In the genomic region with DNA sequence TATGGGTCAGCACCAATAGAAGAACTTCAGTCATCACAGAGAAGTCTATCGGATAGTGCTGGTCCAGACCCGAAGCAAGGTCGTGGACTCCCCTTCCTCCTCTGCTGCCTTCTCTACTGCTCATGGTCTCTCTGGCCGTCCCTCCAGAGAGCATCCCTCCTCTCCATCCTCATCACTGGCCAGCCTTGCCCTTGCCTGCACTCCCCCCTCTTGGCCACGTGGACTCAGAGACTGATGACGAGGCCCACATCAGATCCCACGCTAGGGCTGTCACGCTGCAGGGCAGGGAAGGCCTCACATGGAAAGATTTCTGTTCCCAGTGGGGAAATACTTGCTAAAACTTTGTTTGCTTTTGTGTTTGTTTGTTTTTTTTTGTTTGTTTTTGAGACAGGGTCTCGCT, we compare ENCODE assay signal across 26 cellular contexts. TPM values are rescaled to one million over a fixed set of nuclear protein-coding genes. Genes with fewer than 3 reads are reported as not detected.
DNase-seq lines count a peak whose midpoint lies in the region; ATAC-seq, FAIRE-seq and TF ChIP-seq lines count a peak whose summit lies in the region.
"Had no signal": no experiment of that assay in that cellular context is flagged by ENCODE, and none has a peak within 500 bp of the region (broad histone marks: within the 10 kb centered on the region; RNA-seq: fewer than 3 reads in every experiment).

No MANE protein-coding gene starts in this region.

- H3K4me1 Mint-ChIP-seq in Caco-2 (ENCODE audit: low read depth, unreplicated experiment), result peaks cover 30% of the 10 kb centered on the region
- peaks cover 83% of the 10 kb centered on the region for H3K4me1 Mint-ChIP-seq in neural crest cell
- no peaks in the 10 kb centered on the region for H3K4me1 Mint-ChIP-seq in activated CD4-positive, alpha-beta T cell treated with anti-CD3 and anti-CD28 coated beads, Interleukin-2, amount 10 ng/mL, durations not matched to agents 24 days and 14 days

- CTCF ChIA-PET in Caco-2 (lab: Charles Lee), result no interaction called here
- CTCF ChIA-PET in K562 (lab: Yijun Ruan, JAX; ENCODE audit: low intra/inter-chr PET ratio), result no interaction called here

- H3K27me3 Mint-ChIP-seq in Caco-2 (ENCODE audit: insufficient read depth, unreplicated experiment) (no peaks in the 10 kb centered on the region), neural crest cell (ENCODE audit: low read depth) (no peaks in the 10 kb centered on the region)
- peaks cover 11% of the 10 kb centered on the region for H3K27me3 Mint-ChIP-seq in activated CD4-positive, alpha-beta T cell treated with anti-CD3 and anti-CD28 coated beads, Interleukin-2, amount 10 ng/mL, durations not matched to agents 24 days and 14 days

- H3K27me3 ChIP-seq in Caco-2 (replicated peaks; ENCODE audit: control insufficient read depth, insufficient read depth, low read length) (no peaks in the 10 kb centered on the region), K562 (ENCODE audit: control insufficient read depth in 2 of 2, insufficient read depth in 2 of 2, low read length in 2 of 2) (peaks cover 25 to 42% of the 10 kb centered on the region in 2 experiments; a peak in 4 of 5 replicates)
- H3K27me3 ChIP-seq: SJCRH30 had no signal

- in situ Hi-C loops in K562 (cut with MboI), result no loop called here

- H3K4me3 ChIP-seq in Caco-2 (ENCODE audit: low read depth, low read length) (no peak overlapping the region), K562 (no peak overlapping the region)
- H3K4me3 ChIP-seq: GM23338, SJCRH30 had no signal

- no peak for TF ChIP-seq RAD21 in K562 (CRISPR knock-in tag; conservative IDR thresholded peaks at IDR 0.05 in 1 of 2, IDR thresholded peaks at IDR 0.05 in 1 of 2)

- POLR2A ChIA-PET in Caco-2 (lab: Charles Lee), result no interaction called here
- POLR2A ChIA-PET in K562 (lab: Yijun Ruan, JAX), result interaction anchor here (0.6 to 1.1 kb wide), 2 partner anchors 10 to 38 kb away, joined by 3 to 6 read pairs; a partner anchor contains a TSS

- BruUV-seq in Caco-2 (replicated peaks; lab: Mats Ljungman, UMichigan), result no TSS peak
- BruUV-seq in K562 (replicated peaks; lab: Mats Ljungman, UMichigan), result no TSS peak

- no peaks in the 10 kb centered on the region for H3K79me2 ChIP-seq in K562 (ENCODE audit: control insufficient read depth, insufficient read depth, low read length)

- H3K27ac ChIP-seq in K562 (ENCODE audit: extremely low read depth, low read depth, low read length), result no peak overlapping the region
- H3K27ac ChIP-seq: SJCRH30 had no signal

- peaks cover 4% of the 10 kb centered on the region; the same call in 1 of the 2 replicates for H4K20me1 ChIP-seq in K562 (replicated peaks; ENCODE audit: control insufficient read depth, insufficient read depth, low read length)

- H3K9me3 Mint-ChIP-seq in Caco-2 (ENCODE audit: unreplicated experiment) (no peaks in the 10 kb centered on the region), neural crest cell (no peaks in the 10 kb centered on the region)
- H3K9me3 Mint-ChIP-seq in activated CD4-positive, alpha-beta T cell treated with anti-CD3 and anti-CD28 coated beads, Interleukin-2, amount 10 ng/mL, durations not matched to agents 24 days and 14 days, result no peaks in the 10 kb centered on the region
- H3K9me3 Mint-ChIP-seq: GM23338 had no signal

- intact Hi-C loops in Caco-2 (cut with micrococcal nuclease; ENCODE audit: unreplicated experiment) (no loop called here), K562 (cut with micrococcal nuclease) (no loop called here)
- intact Hi-C loops in activated CD4-positive, alpha-beta T cell treated with anti-CD3 and anti-CD28 coated beads, Interleukin-2, amount 10 ng/mL, durations not matched to agents 24 days and 14 days (cut with micrococcal nuclease), result no loop called here

- TF ChIP-seq CTCF in Caco-2 (IDR thresholded peaks at IDR 0.05; ENCODE audit: insufficient read depth in 1 of 2, low read depth in 1 of 2, low read length in 1 of 2, severe bottlenecking in 1 of 2, unreplicated experiment in 1 of 2) (no peak), K562 (IDR thresholded peaks at IDR 0.05 in 2 of 3, conservative IDR thresholded peaks at IDR 0.05 in 1 of 3; ENCODE audit: insufficient read depth in 2 of 3, low read depth in 1 of 3, low read length in 3 of 3) (no peak), neural crest cell (conservative IDR thresholded peaks at IDR 0.05) (no peak)

- WGBS in K562 (ENCODE audit: insufficient coverage, low coverage, missing lambda C conversion rate), result 8% methylated on average over 9 of the region's 9 CpGs

- no peak for TF ChIP-seq POLR2A in K562 (conservative IDR thresholded peaks at IDR 0.05)

- H3K9ac ChIP-seq in K562 (ENCODE audit: insufficient read depth in 1 of 2, low read depth in 2 of 2, low read length in 2 of 2), result no peak overlapping the region

- no peak for FAIRE-seq in K562 (lab: Jason Lieb, UNC)
- FAIRE-seq: D721Med, GM18507 had no signal

- no peaks in the 10 kb centered on the region; the same call in 1 of the 2 replicates for H3K36me3 ChIP-seq in Caco-2 (ENCODE audit: control insufficient read depth, insufficient read depth, low read length)
- H3K36me3 ChIP-seq in K562 (ENCODE audit: control insufficient read depth, insufficient read depth, low read length), result no peaks in the 10 kb centered on the region
- H3K36me3 ChIP-seq: SJCRH30 had no signal

- DNase-seq in Caco-2 (no peak), K562 (ENCODE audit: extremely low read depth in 1 of 4, low spot score in 3 of 4) (no peak), iPS-NIHi11 (ENCODE audit: low spot score) (peak; percentile 48), neural crest cell (ENCODE audit: low read depth, low spot score) (no peak), COLO668 (lab: John Stamatoyannopoulos, UW; ENCODE audit: unreplicated experiment) (no peak)
- DNase-seq in activated CD4-positive, alpha-beta T cell treated with anti-CD3 and anti-CD28 coated beads, Interleukin-2, amount 10 ng/mL, durations not matched to agents 24 days and 14 days, result no peak
- DNase-seq: KG1; MM.1S; NCI-H2029; NCI-H446 treated with DMSO at 0.1 percent for 48 hours; NCI-H526; NCI-H82; NK-92 treated with Interleukin-12 subunit alpha and Interleukin-12 subunit beta, amount 100 ng/mL, for 24 hours; PC-3; SJCRH30 had no signal

- H3K9me3 ChIP-seq in Caco-2, result no peaks in the 10 kb centered on the region
- H3K9me3 ChIP-seq in K562 (replicated peaks; ENCODE audit: control insufficient read depth, insufficient read depth, low read depth, low read length), result no peaks in the 10 kb centered on the region
- H3K9me3 ChIP-seq: SJCRH30 had no signal

- no peaks in the 10 kb centered on the region for H3K9me1 ChIP-seq in K562 (ENCODE audit: control insufficient read depth, insufficient read depth, low read length)

- H3K36me3 Mint-ChIP-seq in Caco-2 (ENCODE audit: insufficient read depth, unreplicated experiment) (peaks cover 23% of the 10 kb centered on the region), neural crest cell (ENCODE audit: low read depth) (peaks cover 4% of the 10 kb centered on the region)
- no peaks in the 10 kb centered on the region for H3K36me3 Mint-ChIP-seq in activated CD4-positive, alpha-beta T cell treated with anti-CD3 and anti-CD28 coated beads, Interleukin-2, amount 10 ng/mL, durations not matched to agents 24 days and 14 days (ENCODE audit: low read depth)

- no peak for TF ChIP-seq EP300 in K562 (IDR thresholded peaks at IDR 0.05; ENCODE audit: low read length)

- H3K4me1 ChIP-seq in Caco-2 (peaks cover 24% of the 10 kb centered on the region; the same call in 1 of the 2 replicates), K562 (replicated peaks in 1 of 2; ENCODE audit: control insufficient read depth in 2 of 2, insufficient read depth in 2 of 2, low read length in 2 of 2) (peaks cover 5 to 7% of the 10 kb centered on the region in 2 experiments; a peak in 4 of 5 replicates)

- ATAC-seq in K562 (peak; percentile 31; the same call in 1 of the 3 replicates), HG03378 (IDR thresholded peaks at IDR 0.05; ENCODE audit: unreplicated experiment) (no peak), HG03196 (IDR thresholded peaks at IDR 0.05; ENCODE audit: unreplicated experiment) (no peak)
- ATAC-seq: GM23338, HCT116, PC-3 had no signal

- H2AFZ ChIP-seq in K562 (ENCODE audit: low read depth, low read length), result no peak overlapping the region
- H2AFZ ChIP-seq: GM23338 had no signal

- H3K4me2 ChIP-seq in K562 (ENCODE audit: insufficient read depth, low read length), result no peak overlapping the region
- H3K4me2 ChIP-seq: GM23338 had no signal

- H3K27ac Mint-ChIP-seq in Caco-2 (ENCODE audit: unreplicated experiment) (peak overlapping the region; percentile 0), neural crest cell (ENCODE audit: unreplicated experiment) (no peak overlapping the region)
- H3K27ac Mint-ChIP-seq in activated CD4-positive, alpha-beta T cell treated with anti-CD3 and anti-CD28 coated beads, Interleukin-2, amount 10 ng/mL, durations not matched to agents 24 days and 14 days, result no peak overlapping the region
- H3K27ac Mint-ChIP-seq: GM23338 had no signal

- no peak overlapping the region for H3K4me3 Mint-ChIP-seq in Caco-2 (ENCODE audit: unreplicated experiment)
- peak overlapping the region; percentile 21 for H3K4me3 Mint-ChIP-seq in neural crest cell
- no peak overlapping the region for H3K4me3 Mint-ChIP-seq in activated CD4-positive, alpha-beta T cell treated with anti-CD3 and anti-CD28 coated beads, Interleukin-2, amount 10 ng/mL, durations not matched to agents 24 days and 14 days
- H3K4me3 Mint-ChIP-seq: GM23338 had no signal

RNA-seq across cellular contexts. Expression of a gene that starts 35.3 kb away (rescaled TPM):
- total RNA-seq in Caco-2 (2022) (43.5 and 51.2 TPM in 2 replicates), K562 (2014; rRNA removed) (not detected in 2 replicates), K562 (2014; rRNA removed; fragmentation: Illumina TruSeq; extraction: Trizol) (not detected in 2 replicates), K562 (2015; rRNA removed; fragmentation: Illumina TruSeq; extraction: Trizol) (not detected in 2 replicates), K562 (2021) (0.07 TPM in 1 of 2 replicates, not detected in the other), neural crest cell (298 and 300 TPM in 2 replicates)
- not detected in 2 replicates for total RNA-seq in K562 (2011; cell fraction: chromatin; rRNA removed; ENCODE audit: low replicate concordance)
- total RNA-seq in K562 (2011; cell fraction: nucleolus; rRNA removed), result not detected in 2 replicates
- not detected in 2 replicates for total RNA-seq in K562 (2011; cell fraction: nucleoplasm; rRNA removed)
- polyA plus RNA-seq in K562 (2011; rRNA removed) (not detected in 2 replicates), K562 (2014; fragmentation: Illumina TruSeq; extraction: Trizol) (not detected in 2 replicates), K562 (2014; fragmentation: Nextera tagmentation; extraction: Ambion mirVana) (not detected), K562 (2014; rRNA removed) (0.03 TPM in 1 of 2 replicates, not detected in the other)
- polyA plus RNA-seq in K562 (2011; cell fraction: cytosol; rRNA removed), result not detected in 2 replicates
- polyA plus RNA-seq in K562 (2011; cell fraction: nucleus; rRNA removed), result not detected in 2 replicates
- polyA plus RNA-seq in K562 (2012), result not detected in 2 replicates
- not detected in 2 replicates for polyA minus RNA-seq in K562 (2011; rRNA and poly(A)+ RNA removed)
- polyA minus RNA-seq in K562 (2011; cell fraction: cytosol; rRNA and poly(A)+ RNA removed), result not detected in 2 replicates
- not detected in 2 replicates for polyA minus RNA-seq in K562 (2011; cell fraction: nucleus; rRNA and poly(A)+ RNA removed)
- not detected in 2 replicates for total RNA-seq in activated CD4-positive, alpha-beta T cell treated with anti-CD3 and anti-CD28 coated beads, Interleukin-2, amount 10 ng/mL, durations not matched to agents 24 days and 14 days
- total RNA-seq: Daoy, PC-3 had no signal
- polyA plus RNA-seq: BJ had no signal

RNA-seq across cellular contexts. Expression of a gene that starts 38.0 kb away (rescaled TPM):
- not detected in 2 replicates for total RNA-seq in Caco-2 (2022)
- total RNA-seq in K562 (2011; cell fraction: chromatin; rRNA removed; ENCODE audit: low replicate concordance), result under 0.01 TPM in 2 replicates
- under 0.01 TPM in 2 replicates for total RNA-seq in K562 (2011; cell fraction: nucleolus; rRNA removed)
- total RNA-seq in K562 (2011; cell fraction: nucleoplasm; rRNA removed), result under 0.01 TPM in 2 replicates
- not detected in 2 replicates for total RNA-seq in K562 (2014; rRNA removed)
- total RNA-seq in K562 (2014; rRNA removed; fragmentation: Illumina TruSeq; extraction: Trizol), result not detected in 2 replicates
- not detected in 2 replicates for total RNA-seq in K562 (2015; rRNA removed; fragmentation: Illumina TruSeq; extraction: Trizol)
- total RNA-seq in K562 (2021), result 14.2 TPM in 1 of 2 replicates, not detected in the other
- not detected in 2 replicates for polyA plus RNA-seq in K562 (2011; rRNA removed)
- polyA plus RNA-seq in K562 (2011; cell fraction: cytosol; rRNA removed), result not detected in 2 replicates
- polyA plus RNA-seq in K562 (2011; cell fraction: nucleus; rRNA removed), result under 0.01 TPM in 1 of 2 replicates, not detected in the other
- not detected in 2 replicates for polyA plus RNA-seq in K562 (2012)
- not detected in 2 replicates for polyA plus RNA-seq in K562 (2014; fragmentation: Illumina TruSeq; extraction: Trizol)
- not detected for polyA plus RNA-seq in K562 (2014; fragmentation: Nextera tagmentation; extraction: Ambion mirVana)
- not detected in 2 replicates for polyA plus RNA-seq in K562 (2014; rRNA removed)
- polyA minus RNA-seq in K562 (2011; rRNA and poly(A)+ RNA removed), result under 0.01 TPM in 2 replicates
- polyA minus RNA-seq in K562 (2011; cell fraction: cytosol; rRNA and poly(A)+ RNA removed), result 577 and 858 TPM in 2 replicates
- under 0.01 TPM in 2 replicates for polyA minus RNA-seq in K562 (2011; cell fraction: nucleus; rRNA and poly(A)+ RNA removed)
- 17.2 TPM in 1 of 2 replicates, not detected in the other for total RNA-seq in neural crest cell
- total RNA-seq in activated CD4-positive, alpha-beta T cell treated with anti-CD3 and anti-CD28 coated beads, Interleukin-2, amount 10 ng/mL, durations not matched to agents 24 days and 14 days, result not detected in 2 replicates
- total RNA-seq: A172, Daoy, G401, GM23338, HT1080, PC-3, SJCRH30 had no signal
- polyA plus RNA-seq: BJ, GM23338 had no signal

RNA-seq across cellular contexts. Expression of a gene that starts 46.6 kb away (rescaled TPM):
- total RNA-seq in Caco-2 (2022) (not detected in 2 replicates), K562 (2014; rRNA removed) (not detected in 2 replicates), K562 (2014; rRNA removed; fragmentation: Illumina TruSeq; extraction: Trizol) (not detected in 2 replicates), K562 (2015; rRNA removed; fragmentation: Illumina TruSeq; extraction: Trizol) (not detected in 2 replicates), K562 (2021) (not detected in 2 replicates), neural crest cell (not detected in 2 replicates)
- under 0.01 TPM in 2 replicates for total RNA-seq in K562 (2011; cell fraction: chromatin; rRNA removed; ENCODE audit: low replicate concordance)
- total RNA-seq in K562 (2011; cell fraction: nucleolus; rRNA removed), result under 0.01 TPM in 2 replicates
- total RNA-seq in K562 (2011; cell fraction: nucleoplasm; rRNA removed), result under 0.01 TPM in 2 replicates
- polyA plus RNA-seq in K562 (2011; rRNA removed) (not detected in 2 replicates), K562 (2014; fragmentation: Illumina TruSeq; extraction: Trizol) (not detected in 2 replicates), K562 (2014; fragmentation: Nextera tagmentation; extraction: Ambion mirVana) (not detected), K562 (2014; rRNA removed) (not detected in 2 replicates)
- not detected in 2 replicates for polyA plus RNA-seq in K562 (2011; cell fraction: cytosol; rRNA removed)
- polyA plus RNA-seq in K562 (2011; cell fraction: nucleus; rRNA removed), result under 0.01 TPM in 2 replicates
- polyA plus RNA-seq in K562 (2012), result not detected in 2 replicates
- polyA minus RNA-seq in K562 (2011; rRNA and poly(A)+ RNA removed), result under 0.01 TPM in 2 replicates
- 268 TPM in 1 of 2 replicates, not detected in the other for polyA minus RNA-seq in K562 (2011; cell fraction: cytosol; rRNA and poly(A)+ RNA removed)
- polyA minus RNA-seq in K562 (2011; cell fraction: nucleus; rRNA and poly(A)+ RNA removed), result under 0.01 TPM in 2 replicates
- total RNA-seq in activated CD4-positive, alpha-beta T cell treated with anti-CD3 and anti-CD28 coated beads, Interleukin-2, amount 10 ng/mL, durations not matched to agents 24 days and 14 days, result not detected in 2 replicates
- total RNA-seq: A172, Daoy, G401, GM23338, HT1080, PC-3, SJCRH30 had no signal
- polyA plus RNA-seq: BJ, GM23338 had no signal

RNA-seq across cellular contexts. Expression of a gene that starts 55.8 kb away (rescaled TPM):
- 6.9 and 9.5 TPM in 2 replicates for total RNA-seq in Caco-2 (2022)
- 3.3 and 4.7 TPM in 2 replicates for total RNA-seq in K562 (2011; cell fraction: chromatin; rRNA removed; ENCODE audit: low replicate concordance)
- total RNA-seq in K562 (2011; cell fraction: nucleolus; rRNA removed), result 3.4 and 3.7 TPM in 2 replicates
- total RNA-seq in K562 (2011; cell fraction: nucleoplasm; rRNA removed), result 5.7 and 9.5 TPM in 2 replicates
- 5.1 and 6.7 TPM in 2 replicates for total RNA-seq in K562 (2014; rRNA removed)
- 6.4 and 7.0 TPM in 2 replicates for total RNA-seq in K562 (2014; rRNA removed; fragmentation: Illumina TruSeq; extraction: Trizol)
- total RNA-seq in K562 (2015; rRNA removed; fragmentation: Illumina TruSeq; extraction: Trizol), result 5.8 and 6.3 TPM in 2 replicates
- 7.6 TPM in 2 replicates for total RNA-seq in K562 (2021)
- 7.5 and 10.3 TPM in 2 replicates for polyA plus RNA-seq in K562 (2011; rRNA removed)
- polyA plus RNA-seq in K562 (2011; cell fraction: cytosol; rRNA removed), result 8.2 and 9.6 TPM in 2 replicates
- polyA plus RNA-seq in K562 (2011; cell fraction: nucleus; rRNA removed), result 6.6 and 10.2 TPM in 2 replicates
- 6.6 and 14.9 TPM in 2 replicates for polyA plus RNA-seq in K562 (2012)
- 8.2 and 9.9 TPM in 2 replicates for polyA plus RNA-seq in K562 (2014; fragmentation: Illumina TruSeq; extraction: Trizol)
- polyA plus RNA-seq in K562 (2014; fragmentation: Nextera tagmentation; extraction: Ambion mirVana), result 1 to 10 TPM; 3.0 to 5.6 TPM
- 5.8 and 7.8 TPM in 2 replicates for polyA plus RNA-seq in K562 (2014; rRNA removed)
- 5.6 and 6.8 TPM in 2 replicates for polyA minus RNA-seq in K562 (2011; rRNA and poly(A)+ RNA removed)
- 3.6 and 4.6 TPM in 2 replicates for polyA minus RNA-seq in K562 (2011; cell fraction: cytosol; rRNA and poly(A)+ RNA removed)
- 1.3 and 3.4 TPM in 2 replicates for polyA minus RNA-seq in K562 (2011; cell fraction: nucleus; rRNA and poly(A)+ RNA removed)
- total RNA-seq in neural crest cell, result 14.8 and 15.5 TPM in 2 replicates
- total RNA-seq in activated CD4-positive, alpha-beta T cell treated with anti-CD3 and anti-CD28 coated beads, Interleukin-2, amount 10 ng/mL, durations not matched to agents 24 days and 14 days, result 11.7 TPM in 2 replicates

Comparison
In these comparisons a context has a peak if more than half of its experiments do, and no peak if none do; other contexts are left out.
1. RNA of a gene that starts 35.3 kb away (total RNA-seq): 298 to 300 TPM in neural crest cell and 43.5 to 51.2 TPM in Caco-2; 0.07 TPM in K562 and not detected in activated CD4-positive, alpha-beta T cell treated with anti-CD3 and anti-CD28 coated beads, Interleukin-2, amount 10 ng/mL, durations not matched to agents 24 days and 14 days; every median in the first group is over 10 times any median in the second.